Comparison of ENCODE assay signal across 8 cellular contexts in the genomic region with DNA sequence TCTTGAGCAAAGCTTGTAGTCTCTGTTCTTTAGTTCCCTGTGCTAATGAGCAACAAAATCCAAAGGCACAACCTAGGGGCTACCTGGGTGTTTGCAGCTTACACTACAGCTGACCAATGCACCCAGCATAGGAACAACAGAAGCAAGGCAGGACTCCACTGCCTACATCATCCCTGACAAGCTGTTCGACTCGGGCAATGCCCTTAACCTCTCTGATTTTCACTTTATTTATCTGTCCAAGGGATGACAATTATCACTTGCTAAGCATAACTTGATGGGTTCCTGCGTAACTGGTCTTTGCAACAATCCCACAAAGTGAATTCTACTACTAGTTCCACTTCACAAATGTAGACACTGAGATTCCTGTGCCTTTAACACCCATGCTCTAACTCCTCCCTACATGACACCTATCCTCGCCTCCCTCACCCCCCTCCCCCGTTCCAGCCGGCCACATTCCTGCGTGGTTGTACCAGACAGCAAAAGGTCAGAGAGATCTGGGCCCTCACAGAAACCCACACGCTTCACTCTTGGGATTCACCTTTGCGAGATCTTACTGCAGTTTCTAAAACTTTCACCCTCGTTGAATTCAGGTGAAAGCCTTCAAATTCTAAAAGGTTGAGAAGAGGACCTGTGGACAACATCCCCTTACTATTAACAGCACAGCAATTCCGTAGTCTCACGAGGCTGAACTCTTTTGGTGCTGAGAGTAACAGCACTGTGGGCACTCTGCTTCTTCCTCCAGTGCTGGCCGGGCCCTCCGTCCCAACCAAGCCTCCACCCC. TPM values are rescaled to one million over a fixed set of nuclear protein-coding genes. Genes with fewer than 3 reads are reported as not detected.
DNase-seq lines count a peak whose midpoint lies in the region; ATAC-seq and TF ChIP-seq lines count a peak whose summit lies in the region.

No MANE protein-coding gene starts in this region.

- WGBS in liver: 20% methylated on average over 14 of the region's 14 CpGs

- DNase-seq in activated CD4-positive, alpha-beta T cell treated with anti-CD3 and anti-CD28 coated beads for 36 hours: peak; percentile 71
- DNase-seq in activated CD4-positive, alpha-beta T cell treated with anti-CD3 and anti-CD28 coated beads for 1 hour: no peak
- DNase-seq in SW480 (ENCODE audit: low spot score) (peak; percentile 62), choroid plexus epithelial cell (ENCODE audit: low read depth) (peak; percentile 83), GM10248 (ENCODE audit: extremely low spot score) (no peak)
- DNase-seq in stimulated activated CD4-positive, alpha-beta T cell treated with anti-CD3 and anti-CD28 coated beads, TNF-alpha, amount 100 ng/mL, for 48 hours (ENCODE audit: low read depth in 3 of 3): peak; percentile 12 to 30 (median 22)

- POLR2A ChIA-PET in activated CD4-positive, alpha-beta T cell treated with anti-CD3 and anti-CD28 coated beads for 36 hours (lab: Charles Lee): no interaction called here
- POLR2A ChIA-PET in GM10248 (lab: Yijun Ruan, JAX): no interaction called here

- H3K27ac ChIP-seq in liver (ENCODE audit: low read depth in 1 of 2, low read length in 2 of 2): peak overlapping the region; percentile 88 to 93

- no peaks in the 10 kb centered on the region for H3K27me3 Mint-ChIP-seq in activated CD4-positive, alpha-beta T cell treated with anti-CD3 and anti-CD28 coated beads for 36 hours

- no peaks in the 10 kb centered on the region for H3K27me3 ChIP-seq in liver (ENCODE audit: control insufficient read depth in 4 of 4, insufficient read depth in 4 of 4, low read length in 3 of 4)

- ATAC-seq in activated CD4-positive, alpha-beta T cell treated with anti-CD3 and anti-CD28 coated beads for 36 hours: peak; percentile 10
- ATAC-seq in GM21528 (IDR thresholded peaks at IDR 0.05; ENCODE audit: low FRiP score, unreplicated experiment): no peak

- peak overlapping the region; percentile 42 to 91 for H3K9ac ChIP-seq in liver (ENCODE audit: low read depth in 1 of 2, low read length in 2 of 2)

- peak overlapping the region; percentile 48 for H3K27ac Mint-ChIP-seq in activated CD4-positive, alpha-beta T cell treated with anti-CD3 and anti-CD28 coated beads for 36 hours

- H3K9me3 Mint-ChIP-seq in activated CD4-positive, alpha-beta T cell treated with anti-CD3 and anti-CD28 coated beads for 36 hours (ENCODE audit: low read depth): no peaks in the 10 kb centered on the region

- H3K36me3 ChIP-seq in liver (ENCODE audit: control insufficient read depth in 4 of 4, insufficient read depth in 3 of 4, low read depth in 1 of 4, low read length in 3 of 4): no peaks in the 10 kb centered on the region

- peaks cover 14% of the 10 kb centered on the region for H3K36me3 Mint-ChIP-seq in activated CD4-positive, alpha-beta T cell treated with anti-CD3 and anti-CD28 coated beads for 36 hours (ENCODE audit: low read depth)

- H3K4me1 Mint-ChIP-seq in activated CD4-positive, alpha-beta T cell treated with anti-CD3 and anti-CD28 coated beads for 36 hours: peaks cover 44% of the 10 kb centered on the region

- TF ChIP-seq CTCF in choroid plexus epithelial cell (conservative IDR thresholded peaks at IDR 0.05; ENCODE audit: low read depth, low read length): peak; percentile 2
- no peak for TF ChIP-seq CTCF in liver (IDR thresholded peaks at IDR 0.05; ENCODE audit: low read depth, low read length, missing input control)
- TF ChIP-seq CTCF in GM10248 (IDR thresholded peaks at IDR 0.05; ENCODE audit: control extremely low read depth, extremely low read depth, low read depth, missing control alignments): no peak

- no peaks in the 10 kb centered on the region for H3K9me3 ChIP-seq in liver (ENCODE audit: control insufficient read depth in 4 of 4, low read length in 3 of 4)

- intact Hi-C loops in activated CD4-positive, alpha-beta T cell treated with anti-CD3 and anti-CD28 coated beads for 36 hours (cut with DNase I, micrococcal nuclease): loop anchor here in 1 of 2 experiments (10.0 kb wide), 1 partner anchor 786 kb away; the partner anchor contains the start of genes FAM120A and FAM120AOS

- peak overlapping the region; percentile 94 for H3K4me3 ChIP-seq in choroid plexus epithelial cell (ENCODE audit: low read depth, low read length)
- H3K4me3 ChIP-seq in liver (ENCODE audit: low read depth in 1 of 3, low read length in 3 of 3): peak overlapping the region; percentile 83 to 100 (median 84)

- no peak for TF ChIP-seq RAD21 in liver (IDR thresholded peaks at IDR 0.05)

- H3K4me1 ChIP-seq in liver (ENCODE audit: control insufficient read depth in 4 of 4, insufficient read depth in 4 of 4, low read length in 3 of 4): peaks cover 11 to 37% (median 29%) of the 10 kb centered on the region in 4 donors

- H3K4me3 Mint-ChIP-seq in activated CD4-positive, alpha-beta T cell treated with anti-CD3 and anti-CD28 coated beads for 36 hours: peak overlapping the region; percentile 96

- CTCF ChIA-PET in activated CD4-positive, alpha-beta T cell treated with anti-CD3 and anti-CD28 coated beads for 36 hours (lab: Charles Lee): interaction anchor here (0.6 kb wide), 2 partner anchors 102 to 153 kb away, joined by 3 read pairs; no protein-coding TSS in a partner anchor
- CTCF ChIA-PET in GM10248 (lab: Yijun Ruan, JAX): interaction anchor here (1.3 to 1.4 kb wide), 2 partner anchors 9 to 122 kb away, joined by 3 read pairs; no protein-coding TSS in a partner anchor

TF ChIP-seq in liver, 16 proteins besides CTCF, POLR2A, EP300 and RAD21:
- TF ChIP-seq, protein P1, sequence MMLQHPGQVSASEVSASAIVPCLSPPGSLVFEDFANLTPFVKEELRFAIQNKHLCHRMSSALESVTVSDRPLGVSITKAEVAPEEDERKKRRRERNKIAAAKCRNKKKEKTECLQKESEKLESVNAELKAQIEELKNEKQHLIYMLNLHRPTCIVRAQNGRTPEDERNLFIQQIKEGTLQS (IDR thresholded peaks at IDR 0.05): no peak
- TF ChIP-seq YY1 (IDR thresholded peaks at IDR 0.05): no peak
- TF ChIP-seq GABPA (IDR thresholded peaks at IDR 0.05 in 1 of 2, conservative IDR thresholded peaks at IDR 0.05 in 1 of 2): peak in 1 of 2 donors; percentile 26
- peak; percentile 26 for TF ChIP-seq SP1 (IDR thresholded peaks at IDR 0.05)
- peak in 1 of 2 donors; percentile 16 for TF ChIP-seq RXRA (IDR thresholded peaks at IDR 0.05)

RNA-seq across cellular contexts. Expression of gene IPPK, which starts 1.0 kb away (rescaled TPM):
- 10 to 100 TPM in 1 of 2 experiments, 1 to 10 TPM in 1; 9.9 to 12.2 TPM for total RNA-seq in activated CD4-positive, alpha-beta T cell treated with anti-CD3 and anti-CD28 coated beads for 36 hours
- 1 to 10 TPM; 2.9 to 5.9 TPM for total RNA-seq in liver
- polyA plus RNA-seq in liver: 1 to 10 TPM; 2.1 to 4.2 TPM

Comparison
In these comparisons a context has a peak if more than half of its experiments do, and no peak if none do; other contexts are left out.
1. DNase-seq: peak in activated CD4-positive, alpha-beta T cell treated with anti-CD3 and anti-CD28 coated beads for 36 hours (single experiment), SW480 (single experiment), choroid plexus epithelial cell (single experiment) and stimulated activated CD4-positive, alpha-beta T cell treated with anti-CD3 and anti-CD28 coated beads, TNF-alpha, amount 100 ng/mL, for 48 hours (3 of 3); none in activated CD4-positive, alpha-beta T cell treated with anti-CD3 and anti-CD28 coated beads for 1 hour (single experiment) and GM10248 (single experiment).